ENCODE assay signal across 22 cellular contexts in the genomic region with DNA sequence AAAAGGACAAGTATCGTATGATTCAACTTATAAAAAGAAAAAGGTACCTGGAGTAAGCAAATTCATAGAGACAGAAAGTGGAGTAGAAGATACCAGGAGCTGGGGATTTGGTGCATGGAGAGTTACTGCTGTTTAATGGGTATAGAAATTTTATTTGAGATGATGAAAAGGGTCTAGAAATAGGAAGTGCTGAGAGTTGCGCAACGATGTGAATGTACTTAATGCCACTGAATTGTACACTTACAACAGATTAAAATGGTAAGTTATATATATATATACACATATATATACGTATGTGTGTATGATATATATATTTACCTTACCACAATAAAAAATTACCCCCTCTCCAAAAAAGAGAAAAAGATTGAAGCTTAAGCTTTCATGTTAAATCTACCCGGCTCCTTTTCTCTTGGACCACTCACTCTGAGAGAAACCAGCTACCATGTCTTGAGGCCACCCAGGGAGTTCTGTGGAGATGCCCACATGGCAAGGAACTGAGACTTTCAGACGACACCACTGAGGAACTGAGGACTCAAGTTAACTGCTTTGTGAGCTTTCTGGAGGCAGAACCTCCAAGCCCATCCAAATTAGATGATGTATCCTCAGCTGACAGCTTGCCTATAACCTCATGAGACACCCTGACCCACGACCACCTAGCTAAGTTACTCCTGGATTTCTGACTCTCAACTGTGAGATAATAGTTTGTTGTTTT.
DNase-seq lines count a peak whose midpoint lies in the region; ATAC-seq lines count a peak whose summit lies in the region.
"Had no signal": no experiment of that assay in that cellular context is flagged by ENCODE, and none has a peak within 500 bp of the region (broad histone marks: within the 10 kb centered on the region; RNA-seq: fewer than 3 reads in every experiment).

No MANE protein-coding gene starts in this region.

- H3K27ac Mint-ChIP-seq in stimulated activated naive B cell treated with anti-CD40 and anti-IgM and Interleukin-4, amounts not matched to agents 10 μg/mL and 1 μg/mL and 100 μg/mL, for 72 hours = no peak overlapping the region
- H3K27ac Mint-ChIP-seq in activated T-cell treated with anti-CD3 and anti-CD28 coated beads, Interleukin-2, amount 50 U/mL, for 72 hours = no peak overlapping the region
- H3K27ac Mint-ChIP-seq: CD8-positive, alpha-beta memory T cell; HFFc6; IgD-negative memory B cell; T-cell had no signal

- H3K9me3 Mint-ChIP-seq in stimulated activated naive B cell treated with anti-CD40 and anti-IgM and Interleukin-4, amounts not matched to agents 10 μg/mL and 1 μg/mL and 100 μg/mL, for 72 hours = peaks cover 0 to 4% of the 10 kb centered on the region in 2 donors
- peaks cover 2 to 3% of the 10 kb centered on the region in 2 donors for H3K9me3 Mint-ChIP-seq in activated T-cell treated with anti-CD3 and anti-CD28 coated beads, Interleukin-2, amount 50 U/mL, for 72 hours
- H3K9me3 Mint-ChIP-seq: CD8-positive, alpha-beta memory T cell; HFFc6; IgD-negative memory B cell; T-cell had no signal

- H3K4me3 Mint-ChIP-seq in stimulated activated naive B cell treated with anti-CD40 and anti-IgM and Interleukin-4, amounts not matched to agents 10 μg/mL and 1 μg/mL and 100 μg/mL, for 72 hours = no peak overlapping the region
- H3K4me3 Mint-ChIP-seq in activated T-cell treated with anti-CD3 and anti-CD28 coated beads, Interleukin-2, amount 50 U/mL, for 72 hours = no peak overlapping the region
- H3K4me3 Mint-ChIP-seq: CD8-positive, alpha-beta memory T cell; HFFc6; IgD-negative memory B cell; T-cell had no signal

- peaks cover 18 to 28% of the 10 kb centered on the region in 2 donors for H3K4me1 Mint-ChIP-seq in stimulated activated naive B cell treated with anti-CD40 and anti-IgM and Interleukin-4, amounts not matched to agents 10 μg/mL and 1 μg/mL and 100 μg/mL, for 72 hours
- peaks cover 9% of the 10 kb centered on the region for H3K4me1 Mint-ChIP-seq in activated T-cell treated with anti-CD3 and anti-CD28 coated beads, Interleukin-2, amount 50 U/mL, for 72 hours (ENCODE audit: low read depth)
- H3K4me1 Mint-ChIP-seq: CD8-positive, alpha-beta memory T cell had no signal

- DNase-seq in NOMO-1 (lab: John Stamatoyannopoulos, UW; ENCODE audit: unreplicated experiment in 2 of 2) (peak; percentile 0 to 28), NOMO-1 treated with dmso at 0.1 percent for 144 hours (lab: John Stamatoyannopoulos, UW; ENCODE audit: unreplicated experiment) (no peak), Kasumi-1 (lab: John Stamatoyannopoulos, UW) (peak; percentile 6 to 12), OCI-M1 (lab: John Stamatoyannopoulos, UW) (peak; percentile 23), H4 (ENCODE audit: low spot score) (no peak)
- DNase-seq in stimulated activated naive B cell treated with anti-CD40 and anti-IgM and Interleukin-4, amounts not matched to agents 10 μg/mL and 1 μg/mL and 100 μg/mL, for 72 hours = no peak
- no peak for DNase-seq in activated CD8-positive, alpha-beta memory T cell treated with anti-CD3 and anti-CD28 coated beads, Interleukin-2, amount 50 U/mL, for 4 hours
- DNase-seq in activated T-cell treated with anti-CD3 and anti-CD28 coated beads, Interleukin-2, amount 50 U/mL, for 72 hours = no peak
- DNase-seq: 8988T; CD8-positive, alpha-beta memory T cell; DMS53; EL; HFFc6; NCI-H1048; NCI-H1436; NCI-H2029; NCI-H345; NCI-H524 treated with DMSO at 0.1 percent for 48 hours; Right ventricle myocardium superior; SK-N-SH; T-cell had no signal

- H3K27me3 Mint-ChIP-seq in stimulated activated naive B cell treated with anti-CD40 and anti-IgM and Interleukin-4, amounts not matched to agents 10 μg/mL and 1 μg/mL and 100 μg/mL, for 72 hours = no peaks in the 10 kb centered on the region
- no peaks in the 10 kb centered on the region for H3K27me3 Mint-ChIP-seq in activated T-cell treated with anti-CD3 and anti-CD28 coated beads, Interleukin-2, amount 50 U/mL, for 72 hours (ENCODE audit: low read depth)
- H3K27me3 Mint-ChIP-seq: CD8-positive, alpha-beta memory T cell; IgD-negative memory B cell; T-cell had no signal

- peak; percentile 73 to 86 for ATAC-seq in stimulated activated naive B cell treated with anti-CD40 and anti-IgM and Interleukin-4, amounts not matched to agents 10 μg/mL and 1 μg/mL and 100 μg/mL, for 72 hours (replicated peaks)
- ATAC-seq in activated T-cell treated with anti-CD3 and anti-CD28 coated beads, Interleukin-2, amount 50 U/mL, for 72 hours (replicated peaks in 1 of 2) = no peak
- ATAC-seq: T-cell had no signal

- peaks cover 0 to under 1% of the 10 kb centered on the region in 2 donors for H3K36me3 Mint-ChIP-seq in stimulated activated naive B cell treated with anti-CD40 and anti-IgM and Interleukin-4, amounts not matched to agents 10 μg/mL and 1 μg/mL and 100 μg/mL, for 72 hours
- H3K36me3 Mint-ChIP-seq in activated T-cell treated with anti-CD3 and anti-CD28 coated beads, Interleukin-2, amount 50 U/mL, for 72 hours (ENCODE audit: insufficient read depth in 2 of 2) = no peaks in the 10 kb centered on the region
- H3K36me3 Mint-ChIP-seq: T-cell had no signal

Comparison
In these comparisons a context has a peak if more than half of its experiments do, and no peak if none do; other contexts are left out.
1. DNase-seq: peak in NOMO-1 (2 of 2), Kasumi-1 (2 of 2) and OCI-M1 (single experiment); none in NOMO-1 treated with dmso at 0.1 percent for 144 hours (single experiment), stimulated activated naive B cell treated with anti-CD40 and anti-IgM and Interleukin-4, amounts not matched to agents 10 μg/mL and 1 μg/mL and 100 μg/mL, for 72 hours (single experiment), activated CD8-positive, alpha-beta memory T cell treated with anti-CD3 and anti-CD28 coated beads, Interleukin-2, amount 50 U/mL, for 4 hours (single experiment), H4 (single experiment) and activated T-cell treated with anti-CD3 and anti-CD28 coated beads, Interleukin-2, amount 50 U/mL, for 72 hours (0 of 2).
2. ATAC-seq: peak in stimulated activated naive B cell treated with anti-CD40 and anti-IgM and Interleukin-4, amounts not matched to agents 10 μg/mL and 1 μg/mL and 100 μg/mL, for 72 hours (2 of 2); none in activated T-cell treated with anti-CD3 and anti-CD28 coated beads, Interleukin-2, amount 50 U/mL, for 72 hours (0 of 2).